Comparison of ENCODE assay signal across 17 cellular contexts in the genomic region with DNA sequence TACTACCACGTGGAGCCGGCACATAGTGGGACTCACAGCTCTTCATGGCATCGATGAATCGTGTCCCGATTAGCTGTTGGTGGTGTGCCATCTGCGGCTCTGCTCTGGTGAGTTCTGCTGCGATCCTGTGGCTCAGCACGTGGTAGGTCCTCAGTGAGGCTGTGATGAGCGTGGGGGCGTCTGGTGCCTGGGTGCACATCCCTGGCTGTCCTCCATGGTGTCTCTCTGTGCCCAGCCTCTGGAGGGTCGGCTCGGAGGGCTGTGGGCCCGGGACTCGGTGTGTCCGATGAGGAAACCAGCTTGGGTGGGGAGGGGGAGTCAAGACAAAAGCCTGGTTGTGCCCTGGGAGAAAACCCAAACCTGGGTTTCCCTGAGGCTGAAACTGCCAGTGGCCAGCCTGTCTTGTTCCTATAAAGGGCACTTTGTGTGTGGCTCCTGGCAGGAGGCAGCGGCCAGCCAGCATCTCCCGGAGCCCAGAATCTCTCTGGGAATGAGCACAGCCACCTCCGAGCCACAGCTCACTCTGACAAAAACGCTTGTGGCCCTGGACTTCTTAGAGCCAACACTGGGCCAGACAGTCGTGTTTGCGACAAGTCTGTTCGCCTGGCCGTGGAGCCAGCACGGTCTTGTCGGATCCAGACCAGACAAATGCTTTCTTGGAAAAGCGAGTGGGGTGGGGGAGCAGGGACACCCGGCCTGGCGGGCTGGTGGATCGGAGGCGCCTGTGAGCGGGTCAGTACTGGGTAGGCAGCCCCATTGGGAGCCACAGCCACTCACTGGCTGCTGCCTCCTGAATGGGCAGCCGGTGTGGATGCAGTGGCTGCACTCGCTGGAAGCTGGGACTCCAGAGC. TPM values are rescaled to one million over a fixed set of nuclear protein-coding genes. Genes with fewer than 3 reads are reported as not detected.
DNase-seq lines count a peak whose midpoint lies in the region; ATAC-seq and TF ChIP-seq lines count a peak whose summit lies in the region.
"Had no signal": no experiment of that assay in that cellular context is flagged by ENCODE, and none has a peak within 500 bp of the region (broad histone marks: within the 10 kb centered on the region; RNA-seq: fewer than 3 reads in every experiment).

No MANE protein-coding gene starts in this region.

- no peaks in the 10 kb centered on the region for H3K9me3 ChIP-seq in vagina
- H3K9me3 ChIP-seq: BLaER1, HAP-1 had no signal

- H3K4me3 Mint-ChIP-seq in glutamatergic neuron (ENCODE audit: unreplicated experiment): peak overlapping the region; percentile 30
- H3K4me3 Mint-ChIP-seq: nephron had no signal

- no peaks in the 10 kb centered on the region for H3K36me3 ChIP-seq in vagina
- H3K36me3 ChIP-seq: HAP-1 had no signal

- H3K27me3 Mint-ChIP-seq in glutamatergic neuron (ENCODE audit: unreplicated experiment): peaks cover 13% of the 10 kb centered on the region

- peak overlapping the region; percentile 52 for H3K27ac Mint-ChIP-seq in glutamatergic neuron (ENCODE audit: unreplicated experiment)

- peaks cover 92% of the 10 kb centered on the region for H3K4me1 ChIP-seq in vagina
- H3K4me1 ChIP-seq: HAP-1 had no signal

- ATAC-seq in HG03196 (IDR thresholded peaks at IDR 0.05; ENCODE audit: unreplicated experiment): no peak
- ATAC-seq: activated naive CD4-positive, alpha-beta T cell treated with anti-CD3 and anti-CD28 coated beads, Interleukin-2, amount 50 U/mL, for 72 hours had no signal

- H3K27me3 ChIP-seq in vagina: no peaks in the 10 kb centered on the region
- H3K27me3 ChIP-seq: BLaER1, hepatocyte had no signal

- peak overlapping the region; percentile 87 for H3K27ac ChIP-seq in vagina
- H3K27ac ChIP-seq: BLaER1, hepatocyte had no signal

- peak in 55 of 58 donors; percentile 10 to 89 (median 71) for DNase-seq in anterior cingulate cortex (lab: John Stamatoyannopoulos, UW)
- no peak for DNase-seq in glutamatergic neuron
- DNase-seq in pons (ENCODE audit: low spot score): peak; percentile 93
- DNase-seq in vagina (ENCODE audit: extremely low spot score in 2 of 2): no peak
- no peak for DNase-seq in NCI-H510A treated with DMSO at 0.1 percent for 48 hours (lab: John Stamatoyannopoulos, UW)
- no peak for DNase-seq in activated gamma-delta T cell (lab: John Stamatoyannopoulos, UW)
- DNase-seq: cerebellar nuclear complex; DND-41; erythroblast; NCI-H1694; stimulated activated naive CD4-positive, alpha-beta T cell had no signal

- peaks cover 4% of the 10 kb centered on the region for H3K36me3 Mint-ChIP-seq in glutamatergic neuron (ENCODE audit: unreplicated experiment)
- H3K36me3 Mint-ChIP-seq: activated naive CD4-positive, alpha-beta T cell treated with anti-CD3 and anti-CD28 coated beads, Interleukin-2, amount 50 U/mL, for 72 hours had no signal

- no peak overlapping the region for H3K4me3 ChIP-seq in vagina
- H3K4me3 ChIP-seq: BLaER1, HAP-1, hepatocyte had no signal

- peaks cover 69% of the 10 kb centered on the region for H3K4me1 Mint-ChIP-seq in glutamatergic neuron (ENCODE audit: low read depth, unreplicated experiment)

- TF ChIP-seq CTCF in glutamatergic neuron (IDR thresholded peaks at IDR 0.05; ENCODE audit: partially characterized antibody, unreplicated experiment): no peak
- TF ChIP-seq CTCF in vagina (IDR thresholded peaks at IDR 0.05): no peak

- intact Hi-C loops in vagina (cut with DNase I): no loop called here

- no peak for TF ChIP-seq POLR2A in vagina (IDR thresholded peaks at IDR 0.05)

- peaks cover 16% of the 10 kb centered on the region for H3K9me3 Mint-ChIP-seq in glutamatergic neuron (ENCODE audit: unreplicated experiment)
- H3K9me3 Mint-ChIP-seq: activated naive CD4-positive, alpha-beta T cell treated with anti-CD3 and anti-CD28 coated beads, Interleukin-2, amount 50 U/mL, for 72 hours; nephron had no signal

RNA-seq across cellular contexts. Expression of a gene that starts 31.8 kb away (rescaled TPM):
- total RNA-seq in glutamatergic neuron (ENCODE audit: unreplicated experiment): 78.6 TPM
- 40.0 TPM for total RNA-seq in vagina

Comparison
In these comparisons a context has a peak if more than half of its experiments do, and no peak if none do; other contexts are left out.
1. DNase-seq: peak in anterior cingulate cortex (55 of 58) and pons (single experiment); none in glutamatergic neuron (single experiment), vagina (0 of 2), NCI-H510A treated with DMSO at 0.1 percent for 48 hours (single experiment) and activated gamma-delta T cell (single experiment).